9 cellular contexts compared by ENCODE assay signal in genomic region chr3:40191850-40192448, GRCh38.
A peak's percentile ranks its signal among the peaks of the same experiment; 100 is the strongest.
DNase-seq lines count a peak whose midpoint lies in the region; ATAC-seq, FAIRE-seq and TF ChIP-seq lines count a peak whose summit lies in the region.
"Had no signal": no experiment of that assay in that cellular context is flagged by ENCODE, and none has a peak within 500 bp of the region (broad histone marks: within the 10 kb centered on the region; RNA-seq: fewer than 3 reads in every experiment).

No MANE protein-coding gene starts in this region.

- H3K27ac Mint-ChIP-seq in astrocyte (ENCODE audit: unreplicated experiment), result no peak overlapping the region
- H3K27ac Mint-ChIP-seq: IgD-negative memory B cell had no signal

- no peak for FAIRE-seq in astrocyte (lab: Jason Lieb, UNC)

- 34% methylated on average over 3 of the region's 3 CpGs for WGBS in lower leg skin, 2 donors

- no peaks in the 10 kb centered on the region for H3K36me3 Mint-ChIP-seq in astrocyte (ENCODE audit: low read depth, unreplicated experiment)
- H3K36me3 Mint-ChIP-seq: IgD-negative memory B cell had no signal

- H3K9me3 Mint-ChIP-seq in astrocyte (ENCODE audit: unreplicated experiment), result no peaks in the 10 kb centered on the region
- H3K9me3 Mint-ChIP-seq: IgD-negative memory B cell had no signal

- H3K4me3 Mint-ChIP-seq in astrocyte (ENCODE audit: unreplicated experiment), result no peak overlapping the region
- H3K4me3 Mint-ChIP-seq: IgD-negative memory B cell had no signal

- H3K4me3 ChIP-seq in AG10803 (ENCODE audit: low read length), result no peak overlapping the region
- H3K4me3 ChIP-seq in astrocyte (ENCODE audit: insufficient read depth, low read depth, low read length), result no peak overlapping the region
- no peak overlapping the region for H3K4me3 ChIP-seq in lower leg skin (ENCODE audit: low read depth, poor library complexity, severe bottlenecking)

- H2AFZ ChIP-seq in astrocyte (ENCODE audit: low read depth, low read length), result no peak overlapping the region

- no peaks in the 10 kb centered on the region for H3K79me2 ChIP-seq in astrocyte (ENCODE audit: insufficient read depth, low read length)

- no peak overlapping the region for H3K9ac ChIP-seq in astrocyte (ENCODE audit: low read length)

- no peak overlapping the region for H3K27ac ChIP-seq in astrocyte (ENCODE audit: low read depth, low read length)

- H3K9me3 ChIP-seq in astrocyte (ENCODE audit: insufficient read depth, low read depth, low read length), result no peaks in the 10 kb centered on the region

- no peak for TF ChIP-seq POLR2A in lower leg skin (IDR thresholded peaks at IDR 0.05)

- no peaks in the 10 kb centered on the region for H3K36me3 ChIP-seq in astrocyte (ENCODE audit: insufficient read depth, low read length)

- no peak overlapping the region for H3K4me2 ChIP-seq in astrocyte (ENCODE audit: low read length)

- DNase-seq in AG10803 (ENCODE audit: low read depth), result peak; percentile 43
- peak; percentile 24 for DNase-seq in HS-5 (ENCODE audit: low read depth)
- DNase-seq in T-helper 1 cell, result peak in 4 of 5 donors; percentile 20 to 48 (median 32)
- peak; percentile 6 for DNase-seq in astrocyte (ENCODE audit: low read depth)
- peak; percentile 46 for DNase-seq in hepatic stellate cell (ENCODE audit: low spot score)
- DNase-seq in stimulated activated CD4-positive, alpha-beta T cell treated with anti-CD3 and anti-CD28 coated beads, Interleukin-12 subunit alpha, Interleukin-12 subunit beta, amount 100 ng/mL, for 24 hours (ENCODE audit: low read depth in 2 of 2), result peak; percentile 26 to 52
- DNase-seq in lower leg skin (ENCODE audit: low spot score in 2 of 2), result no peak

- H3K4me1 Mint-ChIP-seq in astrocyte (ENCODE audit: low read depth, unreplicated experiment), result no peaks in the 10 kb centered on the region
- H3K4me1 Mint-ChIP-seq: IgD-negative memory B cell had no signal

- peak; percentile 99 for TF ChIP-seq CTCF in AG10803 (conservative IDR thresholded peaks at IDR 0.05; ENCODE audit: low read length)
- peak; percentile 88 for TF ChIP-seq CTCF in astrocyte (IDR thresholded peaks at IDR 0.05; ENCODE audit: insufficient read depth, low read depth, low read length)
- TF ChIP-seq CTCF in lower leg skin (IDR thresholded peaks at IDR 0.05), result peak in 1 of 3 donors; percentile 49

- H3K27me3 ChIP-seq in astrocyte (ENCODE audit: insufficient read depth, low read length), result no peaks in the 10 kb centered on the region

- H3K4me1 ChIP-seq in astrocyte (ENCODE audit: insufficient read depth, low read length), result no peaks in the 10 kb centered on the region

- H4K20me1 ChIP-seq in astrocyte (ENCODE audit: insufficient read depth, low read length), result no peaks in the 10 kb centered on the region

- intact Hi-C loops in lower leg skin (cut with DNase I; ENCODE audit: low total_unique reads), result loop anchor here (10.0 kb wide), 1 partner anchor 123 kb away; no protein-coding TSS in a partner anchor

- ATAC-seq in GM18511 (IDR thresholded peaks at IDR 0.05; ENCODE audit: unreplicated experiment), result peak; percentile 51

- H3K27me3 Mint-ChIP-seq in astrocyte (ENCODE audit: low read depth, unreplicated experiment), result no peaks in the 10 kb centered on the region
- H3K27me3 Mint-ChIP-seq: IgD-negative memory B cell had no signal

Comparison
In these comparisons a context has a peak if more than half of its experiments do, and no peak if none do; other contexts are left out.
1. DNase-seq: peak in AG10803 (single experiment), HS-5 (single experiment), T-helper 1 cell (4 of 5), astrocyte (single experiment), hepatic stellate cell (single experiment) and stimulated activated CD4-positive, alpha-beta T cell treated with anti-CD3 and anti-CD28 coated beads, Interleukin-12 subunit alpha, Interleukin-12 subunit beta, amount 100 ng/mL, for 24 hours (2 of 2); none in lower leg skin (0 of 2).